1 cellular context compared by ENCODE assay signal in genomic region chr10:31926765-31927596, GRCh38.
A peak's percentile ranks its signal among the peaks of the same experiment; 100 is the strongest.
TF ChIP-seq lines count a peak whose summit lies in the region.

No MANE protein-coding gene starts in this region.

TF ChIP-seq in K562, 482 proteins besides CTCF, POLR2A, EP300 and RAD21 (continued from another document):
- TF ChIP-seq NKRF (IDR thresholded peaks at IDR 0.05; ENCODE audit: borderline replicate concordance) (no peak), TAF15 (IDR thresholded peaks at IDR 0.05; ENCODE audit: low read depth, low read length) (no peak), ZNF134 (CRISPR knock-in tag; conservative IDR thresholded peaks at IDR 0.05) (no peak), JUND (IDR thresholded peaks at IDR 0.05; ENCODE audit: borderline replicate concordance, low read depth, low read length) (peak; percentile 86), JUND (tag; IDR thresholded peaks at IDR 0.05; ENCODE audit: borderline replicate concordance, low read depth, low read length) (peak; percentile 83; the same call in 2 of the 3 replicates), TRIM28 (IDR thresholded peaks at IDR 0.05) (no peak), CEBPB (tag; IDR thresholded peaks at IDR 0.05) (no peak), ZNF316 (IDR thresholded peaks at IDR 0.05) (peak; percentile 53), VEZF1 (CRISPR knock-in tag; IDR thresholded peaks at IDR 0.05) (no peak), ARID3A (IDR thresholded peaks at IDR 0.05; ENCODE audit: borderline replicate concordance, low read depth, low read length) (0 out of 2 replicates have a peak, but pooled peaks have one; percentile 45), CHAMP1 (IDR thresholded peaks at IDR 0.05) (no peak), KDM1A (IDR thresholded peaks at IDR 0.05) (no peak), ARNT (IDR thresholded peaks at IDR 0.05) (no peak), SMARCE1 (IDR thresholded peaks at IDR 0.05) (peak; percentile 43; the same call in 1 of the 2 replicates), RCOR1 (IDR thresholded peaks at IDR 0.05; ENCODE audit: borderline replicate concordance in 1 of 2, low read depth in 2 of 2, low read length in 2 of 2) (no peak), TCF7L2 (IDR thresholded peaks at IDR 0.05; ENCODE audit: low read depth, low read length) (no peak), DPF2 (IDR thresholded peaks at IDR 0.05) (peak; percentile 45; the same call in 1 of the 2 replicates), ZNF224 (CRISPR knock-in tag; IDR thresholded peaks at IDR 0.05) (no peak), HDAC2 (IDR thresholded peaks at IDR 0.05) (no peak), REST (CRISPR knock-in tag; IDR thresholded peaks at IDR 0.05; ENCODE audit: low read depth) (no peak), SP1 (CRISPR knock-in tag; IDR thresholded peaks at IDR 0.05) (no peak), MXI1 (IDR thresholded peaks at IDR 0.05; ENCODE audit: low read depth, low read length) (no peak), SMARCC2 (IDR thresholded peaks at IDR 0.05; ENCODE audit: low read depth) (peak; percentile 67; the same call in 1 of the 2 replicates), ILF3 (IDR thresholded peaks at IDR 0.05; ENCODE audit: borderline replicate concordance) (no peak), MCM3 (IDR thresholded peaks at IDR 0.05) (no peak), FOSL1 (tag; conservative IDR thresholded peaks at IDR 0.05) (peak; percentile 86), MIER1 (IDR thresholded peaks at IDR 0.05; ENCODE audit: low read depth) (no peak), CHD4 (IDR thresholded peaks at IDR 0.05; ENCODE audit: insufficient read depth, insufficient replicate concordance, low read depth, low read length, poor library complexity, severe bottlenecking) (peak; percentile 16), BCOR (IDR thresholded peaks at IDR 0.05) (no peak), C11orf30 (IDR thresholded peaks at IDR 0.05; ENCODE audit: low read depth) (peak; percentile 45; the same call in 1 of the 2 replicates), ZBTB7A (IDR thresholded peaks at IDR 0.05; ENCODE audit: borderline replicate concordance, control insufficient read depth, low read depth, low read length) (peak; percentile 27; the same call in 1 of the 2 replicates), ZC3H8 (IDR thresholded peaks at IDR 0.05) (no peak), ZNF217 (CRISPR knock-in tag; IDR thresholded peaks at IDR 0.05) (no peak), DACH1 (IDR thresholded peaks at IDR 0.05; ENCODE audit: partially characterized antibody) (peak; percentile 30), MYNN (IDR thresholded peaks at IDR 0.05) (peak; percentile 62; the same call in 1 of the 2 replicates), MYNN (CRISPR knock-in tag; IDR thresholded peaks at IDR 0.05) (no peak), ATF4 (CRISPR knock-in tag; IDR thresholded peaks at IDR 0.05) (no peak), MXD1 (CRISPR knock-in tag; IDR thresholded peaks at IDR 0.05; ENCODE audit: borderline replicate concordance, poor library complexity, severe bottlenecking) (no peak), EP400 (IDR thresholded peaks at IDR 0.05) (0 out of 2 replicates have a peak, but pooled peaks have one; percentile 7)
